Comparison of ENCODE assay signal across 18 cellular contexts in the genomic region with DNA sequence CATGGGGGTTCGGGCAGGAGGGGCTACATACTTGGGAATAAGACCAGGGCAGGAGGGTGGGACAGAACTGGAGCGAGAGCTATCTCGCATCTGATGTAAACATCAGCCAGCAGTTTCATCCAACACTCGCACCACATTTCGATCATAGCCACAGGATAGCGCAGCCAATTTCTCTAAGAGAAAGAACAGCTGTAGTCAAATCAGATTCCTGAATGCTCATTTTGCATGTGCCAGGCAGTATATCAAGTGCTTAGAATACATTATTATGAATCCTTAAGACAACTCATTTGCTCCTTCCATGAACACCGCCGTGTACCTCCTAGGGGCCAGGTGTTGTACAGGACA. TPM values are rescaled to one million over a fixed set of nuclear protein-coding genes. Genes with fewer than 3 reads are reported as not detected.
A peak's percentile ranks its signal among the peaks of the same experiment; 100 is the strongest.
DNase-seq lines count a peak whose midpoint lies in the region; ATAC-seq lines count a peak whose summit lies in the region.
"Had no signal": no experiment of that assay in that cellular context is flagged by ENCODE, and none has a peak within 500 bp of the region (broad histone marks: within the 10 kb centered on the region; RNA-seq: fewer than 3 reads in every experiment).

No MANE protein-coding gene starts in this region.

- no peaks in the 10 kb centered on the region for H3K27me3 Mint-ChIP-seq in activated naive CD4-positive, alpha-beta T cell treated with anti-CD3 and anti-CD28 coated beads, Interleukin-2, amount 50 U/mL, for 24 hours
- H3K27me3 Mint-ChIP-seq in activated naive CD4-positive, alpha-beta T cell treated with anti-CD3 and anti-CD28 coated beads for 36 hours (ENCODE audit: low read depth): no peaks in the 10 kb centered on the region
- H3K27me3 Mint-ChIP-seq in immature natural killer cell (ENCODE audit: low read depth in 3 of 3): no peaks in the 10 kb centered on the region

- no peaks in the 10 kb centered on the region; the same call in 1 of the 2 replicates for H3K36me3 ChIP-seq in SJCRH30
- H3K36me3 ChIP-seq: thoracic aorta had no signal

- H3K27me3 ChIP-seq in SJCRH30: no peaks in the 10 kb centered on the region
- H3K27me3 ChIP-seq: foreskin keratinocyte had no signal

- CTCF ChIA-PET in activated naive CD4-positive, alpha-beta T cell treated with anti-CD3 and anti-CD28 coated beads for 36 hours (lab: Charles Lee): interaction anchor here (1.6 kb wide), 1 partner anchor 10 kb away, joined by 3 read pairs; no protein-coding TSS in a partner anchor

- DNase-seq in activated naive CD4-positive, alpha-beta T cell treated with anti-CD3 and anti-CD28 coated beads for 36 hours: no peak
- peak in 1 of 2 experiments; percentile 34 for DNase-seq in SJCRH30
- no peak for DNase-seq in immature natural killer cell
- DNase-seq in stimulated activated effector memory CD8-positive, alpha-beta T cell treated with anti-CD3 and anti-CD28 coated beads, Interleukin-12 subunit alpha, Interleukin-12 subunit beta, amount 100 ng/mL, for 72 hours (ENCODE audit: low spot score in 2 of 2): no peak
- DNase-seq: activated CD8-positive, alpha-beta memory T cell treated with anti-CD3 and anti-CD28 coated beads for 24 hours; DMS153; foreskin keratinocyte had no signal

- intact Hi-C loops in activated naive CD4-positive, alpha-beta T cell treated with anti-CD3 and anti-CD28 coated beads for 36 hours (cut with micrococcal nuclease): loop anchor here (2.0 to 5.0 kb wide), 4 partner anchors 71 to 371 kb away; a partner anchor contains a TSS

- H3K9me3 ChIP-seq in SJCRH30 (replicated peaks): no peaks in the 10 kb centered on the region
- H3K9me3 ChIP-seq: thoracic aorta had no signal

- peak overlapping the region; percentile 58 for H3K4me3 Mint-ChIP-seq in activated naive CD4-positive, alpha-beta T cell treated with anti-CD3 and anti-CD28 coated beads, Interleukin-2, amount 50 U/mL, for 24 hours
- no peak overlapping the region for H3K4me3 Mint-ChIP-seq in activated naive CD4-positive, alpha-beta T cell treated with anti-CD3 and anti-CD28 coated beads for 36 hours
- H3K4me3 Mint-ChIP-seq in immature natural killer cell: peak overlapping the region in 2 of 5 donors; percentile 21 to 47
- no peak overlapping the region for H3K4me3 Mint-ChIP-seq in stimulated activated effector memory CD8-positive, alpha-beta T cell treated with anti-CD3 and anti-CD28 coated beads, Interleukin-12 subunit alpha, Interleukin-12 subunit beta, amount 100 ng/mL, for 72 hours

- no peaks in the 10 kb centered on the region for H3K9me3 Mint-ChIP-seq in activated naive CD4-positive, alpha-beta T cell treated with anti-CD3 and anti-CD28 coated beads, Interleukin-2, amount 50 U/mL, for 24 hours
- no peaks in the 10 kb centered on the region for H3K9me3 Mint-ChIP-seq in activated naive CD4-positive, alpha-beta T cell treated with anti-CD3 and anti-CD28 coated beads for 36 hours
- no peaks in the 10 kb centered on the region for H3K9me3 Mint-ChIP-seq in immature natural killer cell
- no peaks in the 10 kb centered on the region for H3K9me3 Mint-ChIP-seq in stimulated activated effector memory CD8-positive, alpha-beta T cell treated with anti-CD3 and anti-CD28 coated beads, Interleukin-12 subunit alpha, Interleukin-12 subunit beta, amount 100 ng/mL, for 72 hours
- H3K9me3 Mint-ChIP-seq: activated T-helper 2 cell treated with anti-CD3 and anti-CD28 coated beads, Interferon-gamma antibody, Interleukin-2, Interleukin-4, amounts not matched to agents 10 μg/mL and 5 μg/mL and 100 μg/mL, durations not matched to agents 14 hours and 24 hours and 36 hours had no signal

- ATAC-seq in stimulated activated effector memory CD8-positive, alpha-beta T cell treated with anti-CD3 and anti-CD28 coated beads, Interleukin-12 subunit alpha, Interleukin-12 subunit beta, amount 100 ng/mL, for 72 hours: no peak
- ATAC-seq in GM19452 (IDR thresholded peaks at IDR 0.05; ENCODE audit: unreplicated experiment) (no peak), HG03378 (IDR thresholded peaks at IDR 0.05; ENCODE audit: unreplicated experiment) (no peak), GM19397 (IDR thresholded peaks at IDR 0.05; ENCODE audit: unreplicated experiment) (no peak)
- ATAC-seq: foreskin keratinocyte had no signal

- no peak overlapping the region for H3K4me3 ChIP-seq in SJCRH30
- H3K4me3 ChIP-seq: smooth muscle cell, thoracic aorta had no signal

- peak overlapping the region; percentile 13 for H3K27ac ChIP-seq in SJCRH30
- H3K27ac ChIP-seq: foreskin keratinocyte, thoracic aorta had no signal

- H3K36me3 Mint-ChIP-seq in activated naive CD4-positive, alpha-beta T cell treated with anti-CD3 and anti-CD28 coated beads, Interleukin-2, amount 50 U/mL, for 24 hours: no peaks in the 10 kb centered on the region
- H3K36me3 Mint-ChIP-seq in activated naive CD4-positive, alpha-beta T cell treated with anti-CD3 and anti-CD28 coated beads for 36 hours (ENCODE audit: low read depth): no peaks in the 10 kb centered on the region
- no peaks in the 10 kb centered on the region for H3K36me3 Mint-ChIP-seq in immature natural killer cell
- H3K36me3 Mint-ChIP-seq in stimulated activated effector memory CD8-positive, alpha-beta T cell treated with anti-CD3 and anti-CD28 coated beads, Interleukin-12 subunit alpha, Interleukin-12 subunit beta, amount 100 ng/mL, for 72 hours: no peaks in the 10 kb centered on the region

- H3K27ac Mint-ChIP-seq in activated naive CD4-positive, alpha-beta T cell treated with anti-CD3 and anti-CD28 coated beads, Interleukin-2, amount 50 U/mL, for 24 hours: peak overlapping the region; percentile 91
- H3K27ac Mint-ChIP-seq in activated naive CD4-positive, alpha-beta T cell treated with anti-CD3 and anti-CD28 coated beads for 36 hours: no peak overlapping the region
- H3K27ac Mint-ChIP-seq in immature natural killer cell: peak overlapping the region; percentile 31 to 95 (median 84)
- H3K27ac Mint-ChIP-seq in stimulated activated effector memory CD8-positive, alpha-beta T cell treated with anti-CD3 and anti-CD28 coated beads, Interleukin-12 subunit alpha, Interleukin-12 subunit beta, amount 100 ng/mL, for 72 hours: peak overlapping the region; percentile 79
- H3K27ac Mint-ChIP-seq: activated T-helper 2 cell treated with anti-CD3 and anti-CD28 coated beads, Interferon-gamma antibody, Interleukin-2, Interleukin-4, amounts not matched to agents 10 μg/mL and 5 μg/mL and 100 μg/mL, durations not matched to agents 14 hours and 24 hours and 36 hours had no signal

- peaks cover 36% of the 10 kb centered on the region for H3K4me1 ChIP-seq in SJCRH30

- peaks cover 74% of the 10 kb centered on the region for H3K4me1 Mint-ChIP-seq in activated naive CD4-positive, alpha-beta T cell treated with anti-CD3 and anti-CD28 coated beads, Interleukin-2, amount 50 U/mL, for 24 hours
- H3K4me1 Mint-ChIP-seq in activated naive CD4-positive, alpha-beta T cell treated with anti-CD3 and anti-CD28 coated beads for 36 hours (ENCODE audit: low read depth): peaks cover 66% of the 10 kb centered on the region
- H3K4me1 Mint-ChIP-seq in immature natural killer cell: peaks cover 61 to 86% of the 10 kb centered on the region in 2 donors
- peaks cover 76% of the 10 kb centered on the region for H3K4me1 Mint-ChIP-seq in stimulated activated effector memory CD8-positive, alpha-beta T cell treated with anti-CD3 and anti-CD28 coated beads, Interleukin-12 subunit alpha, Interleukin-12 subunit beta, amount 100 ng/mL, for 72 hours

RNA-seq across cellular contexts. Expression of a gene that starts 14.5 kb away (rescaled TPM):
- 10 to 100 TPM; 15.4 to 16.4 TPM for total RNA-seq in activated naive CD4-positive, alpha-beta T cell treated with anti-CD3 and anti-CD28 coated beads for 36 hours
- total RNA-seq in SJCRH30 (2014; rRNA removed; shearing (Covaris generic)): 27.6 and 29.3 TPM in 2 replicates
- polyA plus RNA-seq in immature natural killer cell: 10 to 100 TPM; 19.4 to 51.7 (median 31.6) TPM

RNA-seq across cellular contexts. Expression of a gene that starts 23.4 kb away (rescaled TPM):
- not detected for total RNA-seq in activated naive CD4-positive, alpha-beta T cell treated with anti-CD3 and anti-CD28 coated beads for 36 hours
- total RNA-seq in SJCRH30 (2014; rRNA removed; shearing (Covaris generic)): not detected in 2 replicates
- not detected for polyA plus RNA-seq in immature natural killer cell
- total RNA-seq: activated T-helper 2 cell treated with anti-CD3 and anti-CD28 coated beads, Interferon-gamma antibody, Interleukin-2, Interleukin-4, amounts not matched to agents 10 μg/mL and 5 μg/mL and 100 μg/mL, durations not matched to agents 14 hours and 24 hours and 36 hours; astrocyte; foreskin keratinocyte; mucosa of gallbladder; posterior vena cava; RPMI7951; smooth muscle cell; thoracic aorta had no signal
- polyA plus RNA-seq: foreskin keratinocyte, smooth muscle cell had no signal

RNA-seq across cellular contexts. Expression of a gene that starts 36.7 kb away (rescaled TPM):
- 10 to 100 TPM in 1 of 2 experiments, 1 to 10 TPM in 1; 9.9 to 11.0 TPM for total RNA-seq in activated naive CD4-positive, alpha-beta T cell treated with anti-CD3 and anti-CD28 coated beads for 36 hours
- total RNA-seq in SJCRH30 (2014; rRNA removed; shearing (Covaris generic)): 10.4 and 12.0 TPM in 2 replicates
- polyA plus RNA-seq in immature natural killer cell: 10 to 100 TPM in 1 of 3 donors, 1 to 10 TPM in 2; 1.6 to 13.2 (median 4.8) TPM

RNA-seq across cellular contexts. Expression of a gene that starts 42.4 kb away (rescaled TPM):
- total RNA-seq in activated naive CD4-positive, alpha-beta T cell treated with anti-CD3 and anti-CD28 coated beads for 36 hours: not detected
- total RNA-seq in SJCRH30 (2014; rRNA removed; shearing (Covaris generic)): not detected in 2 replicates
- not detected for polyA plus RNA-seq in immature natural killer cell
- total RNA-seq: activated T-helper 2 cell treated with anti-CD3 and anti-CD28 coated beads, Interferon-gamma antibody, Interleukin-2, Interleukin-4, amounts not matched to agents 10 μg/mL and 5 μg/mL and 100 μg/mL, durations not matched to agents 14 hours and 24 hours and 36 hours; astrocyte; foreskin keratinocyte; mucosa of gallbladder; posterior vena cava; RPMI7951; smooth muscle cell; thoracic aorta had no signal
- polyA plus RNA-seq: foreskin keratinocyte, smooth muscle cell had no signal
